ENCODE assay signal across 8 cellular contexts in the genomic region with DNA sequence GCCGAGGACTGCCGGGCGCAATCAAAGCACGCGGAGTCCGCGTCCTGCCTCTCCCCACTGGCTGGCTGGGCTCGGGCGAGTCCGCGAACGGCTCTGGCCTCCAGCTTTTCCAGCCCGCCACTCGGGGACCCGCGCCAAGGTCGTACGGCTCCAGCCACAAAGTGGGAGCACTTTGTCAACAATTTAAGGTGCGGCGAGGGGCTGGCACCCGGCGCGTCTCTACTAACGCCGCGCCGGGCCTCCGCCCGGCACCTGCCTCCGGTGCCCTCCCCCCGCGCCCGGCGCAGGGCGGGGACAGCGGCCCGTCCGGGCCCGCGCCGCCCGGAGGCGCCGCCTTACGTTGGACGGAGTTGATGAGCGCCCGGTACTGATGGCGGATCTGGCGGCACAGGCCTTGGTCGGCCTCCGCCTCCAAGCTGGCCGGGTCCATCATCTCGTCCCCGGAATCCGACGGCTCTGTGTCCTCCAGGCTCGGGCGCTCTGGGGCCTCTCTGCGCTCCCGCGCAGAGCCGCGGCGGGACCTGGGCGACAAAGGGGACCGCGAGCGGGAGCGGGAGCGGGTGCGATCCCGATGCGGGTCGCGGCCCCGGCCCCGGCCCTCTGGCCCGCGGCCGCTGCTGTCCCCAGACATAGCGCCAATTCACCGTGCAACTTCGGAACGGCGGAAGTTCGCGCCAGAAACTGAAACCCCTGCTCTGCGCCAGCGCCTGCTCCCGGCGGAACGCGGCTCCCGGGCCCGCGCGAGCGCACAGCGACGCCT.
A peak's percentile ranks its signal among the peaks of the same experiment; 100 is the strongest.
DNase-seq lines count a peak whose midpoint lies in the region; ATAC-seq and TF ChIP-seq lines count a peak whose summit lies in the region.

A gene with protein sequence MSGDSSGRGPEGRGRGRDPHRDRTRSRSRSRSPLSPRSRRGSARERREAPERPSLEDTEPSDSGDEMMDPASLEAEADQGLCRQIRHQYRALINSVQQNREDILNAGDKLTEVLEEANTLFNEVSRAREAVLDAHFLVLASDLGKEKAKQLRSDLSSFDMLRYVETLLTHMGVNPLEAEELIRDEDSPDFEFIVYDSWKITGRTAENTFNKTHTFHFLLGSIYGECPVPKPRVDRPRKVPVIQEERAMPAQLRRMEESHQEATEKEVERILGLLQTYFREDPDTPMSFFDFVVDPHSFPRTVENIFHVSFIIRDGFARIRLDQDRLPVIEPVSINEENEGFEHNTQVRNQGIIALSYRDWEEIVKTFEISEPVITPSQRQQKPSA (minus strand): TSS at position 683 of the 760 bp plus-strand sequence. CDS start 52 bp downstream, at position 631.

- in situ Hi-C loops in GM13977 (cut with MboI; ENCODE audit: low pct_unique_long_range_greater_than_20kb, low sequenced_read_pairs, unreplicated experiment) = no loop called here

- TF ChIP-seq CTCF in 22Rv1 (IDR thresholded peaks at IDR 0.05) = peak; percentile 93
- TF ChIP-seq CTCF in GM13977 (IDR thresholded peaks at IDR 0.05; ENCODE audit: extremely low read depth, insufficient read depth, missing control alignments) = peak; percentile 95

- H3K27ac ChIP-seq in 22Rv1 = peak within 1 kb of the TSS; percentile 97

- DNase-seq in GM13977 (ENCODE audit: low spot score) (peak; percentile 94), NCI-H2081 treated with DMSO at 0.1 percent for 48 hours (lab: John Stamatoyannopoulos, UW) (peak; percentile 7), islet precursor cell (peak; percentile 87)
- DNase-seq in activated CD4-positive, CD25-positive, alpha-beta regulatory T cell (lab: John Stamatoyannopoulos, UW) = peak; percentile 41 to 57 (median 52)
- peak; percentile 56 for DNase-seq in central memory CD4-positive, alpha-beta T cell
- DNase-seq in stimulated activated CD4-positive, alpha-beta T cell treated with anti-CD3 and anti-CD28 coated beads, Interleukin-12 subunit alpha, Interleukin-12 subunit beta, amount 100 ng/mL, for 4 hours = peak; percentile 78

- ATAC-seq in HG02884 (IDR thresholded peaks at IDR 0.05; ENCODE audit: unreplicated experiment) = peak; percentile 80

Comparison
In these comparisons a context has a peak if more than half of its experiments do, and no peak if none do; other contexts are left out.
1. Peak in every context shown above with its lines: DNase-seq, ATAC-seq and H3K27ac ChIP-seq.
2. DNase-seq: peak in every context shown above with its lines; median percentile 94 in GM13977; 87 in islet precursor cell; 78 in stimulated activated CD4-positive, alpha-beta T cell treated with anti-CD3 and anti-CD28 coated beads, Interleukin-12 subunit alpha, Interleukin-12 subunit beta, amount 100 ng/mL, for 4 hours; 56 in central memory CD4-positive, alpha-beta T cell; 52 in activated CD4-positive, CD25-positive, alpha-beta regulatory T cell; 7 in NCI-H2081 treated with DMSO at 0.1 percent for 48 hours.